In genomic region chr9:35562895-35563746, GRCh38 we compare ENCODE assay signal across 11 cellular contexts. TPM values are rescaled to one million over a fixed set of nuclear protein-coding genes. Genes with fewer than 3 reads are reported as not detected.
DNase-seq lines count a peak whose midpoint lies in the region; ATAC-seq and TF ChIP-seq lines count a peak whose summit lies in the region.
"Had no signal": no experiment of that assay in that cellular context is flagged by ENCODE, and none has a peak within 500 bp of the region (broad histone marks: within the 10 kb centered on the region; RNA-seq: fewer than 3 reads in every experiment).

No MANE protein-coding gene starts in this region.

- H3K27ac Mint-ChIP-seq in activated naive CD4-positive, alpha-beta T cell treated with anti-CD3 and anti-CD28 coated beads, Interleukin-2, amount 50 U/mL, for 72 hours, result peak overlapping the region; percentile 68 to 70

- peak overlapping the region; percentile 21 for H3K4me2 ChIP-seq in neuronal stem cell (ENCODE audit: insufficient read depth, low read length, poor library complexity, severe bottlenecking)

- H3K4me3 ChIP-seq in neuronal stem cell (ENCODE audit: low read length in 2 of 2) (no peak overlapping the region), uterus (no peak overlapping the region), SJCRH30 (no peak overlapping the region)

- no peak for DNase-seq in activated naive CD4-positive, alpha-beta T cell treated with anti-CD3 and anti-CD28 coated beads, Interleukin-2, amount 50 U/mL, for 72 hours (ENCODE audit: low spot score in 2 of 2)
- DNase-seq in activated naive CD4-positive, alpha-beta T cell treated with anti-CD3 and anti-CD28 coated beads, Interleukin-2, amount 50 U/mL, for 16 hours, result no peak
- peak; percentile 42 for DNase-seq in Right ventricle myocardium superior
- no peak for DNase-seq in neuronal stem cell (ENCODE audit: low spot score)
- DNase-seq in uterus, result no peak
- DNase-seq in SJCRH30, result no peak
- DNase-seq in COLO668 (lab: John Stamatoyannopoulos, UW; ENCODE audit: unreplicated experiment), result no peak
- DNase-seq: ACHN; activated T-cell treated with anti-CD3 and anti-CD28 coated beads, Interleukin-2, amount 50 U/mL, for 4 hours; naive thymus-derived CD8-positive, alpha-beta T cell had no signal

- no peak overlapping the region for H3K27ac ChIP-seq in neuronal stem cell (replicated peaks; ENCODE audit: low read length)
- peak overlapping the region; percentile 17 to 56 for H3K27ac ChIP-seq in uterus
- H3K27ac ChIP-seq in SJCRH30, result no peak overlapping the region

- no peak overlapping the region for H3K14ac ChIP-seq in neuronal stem cell (ENCODE audit: low read length)

- no peaks in the 10 kb centered on the region for H3K79me1 ChIP-seq in neuronal stem cell (ENCODE audit: low read depth, low read length)

- WGBS in neuronal stem cell (ENCODE audit: extremely low coverage in 2 of 2, insufficient read length in 2 of 2, insufficient replicate concordance in 1 of 2), 2 donors, result no CpG with 5 or more reads among the region's 19 CpGs

- H3K4ac ChIP-seq in neuronal stem cell (ENCODE audit: low read length), result peak overlapping the region; percentile 27

- H4K91ac ChIP-seq in neuronal stem cell (ENCODE audit: low read depth, low read length, poor library complexity), result no peak overlapping the region

- no peak overlapping the region for H4K8ac ChIP-seq in neuronal stem cell (ENCODE audit: low read depth, low read length)

- no peak overlapping the region for H3K9ac ChIP-seq in neuronal stem cell (ENCODE audit: low read depth, low read length, poor library complexity)

- no peak for TF ChIP-seq POLR2A in uterus (IDR thresholded peaks at IDR 0.05)

- H3K18ac ChIP-seq in neuronal stem cell (ENCODE audit: low read length), result peak overlapping the region; percentile 2

- H3K27me3 ChIP-seq in neuronal stem cell (ENCODE audit: control insufficient read depth in 3 of 3, insufficient read depth in 3 of 3, low read depth in 1 of 3, low read length in 3 of 3), result no peaks in the 10 kb centered on the region
- H3K27me3 ChIP-seq in uterus, result no peaks in the 10 kb centered on the region
- no peaks in the 10 kb centered on the region for H3K27me3 ChIP-seq in SJCRH30

- H3K36me3 Mint-ChIP-seq in activated naive CD4-positive, alpha-beta T cell treated with anti-CD3 and anti-CD28 coated beads, Interleukin-2, amount 50 U/mL, for 72 hours, result peaks cover 0 to 7% of the 10 kb centered on the region in 2 donors

- no peak overlapping the region for H3K23ac ChIP-seq in neuronal stem cell (ENCODE audit: low read depth, low read length, poor library complexity)

- H2BK12ac ChIP-seq in neuronal stem cell (ENCODE audit: low read length), result no peak overlapping the region

- H2BK5ac ChIP-seq in neuronal stem cell (ENCODE audit: low read length), result peak overlapping the region; percentile 25

- peak overlapping the region; percentile 80 for H2AFZ ChIP-seq in neuronal stem cell (ENCODE audit: low read length)

- H2BK15ac ChIP-seq in neuronal stem cell (ENCODE audit: low read length), result no peak overlapping the region

- peaks cover 2 to 15% of the 10 kb centered on the region in 2 donors for H3K36me3 ChIP-seq in neuronal stem cell (replicated peaks in 1 of 2; ENCODE audit: control insufficient read depth in 2 of 2, insufficient read depth in 2 of 2, low read length in 2 of 2)
- H3K36me3 ChIP-seq in uterus, result no peaks in the 10 kb centered on the region
- H3K36me3 ChIP-seq in SJCRH30, result no peaks in the 10 kb centered on the region

- peaks cover 3 to 10% of the 10 kb centered on the region in 2 donors for H3K4me1 ChIP-seq in neuronal stem cell (ENCODE audit: control insufficient read depth in 2 of 2, insufficient read depth in 1 of 2, low read depth in 1 of 2, low read length in 2 of 2)
- H3K4me1 ChIP-seq in uterus, result no peaks in the 10 kb centered on the region
- peaks cover 13% of the 10 kb centered on the region for H3K4me1 ChIP-seq in SJCRH30

- intact Hi-C loops in Right ventricle myocardium superior (cut with DNase I), result no loop called here
- intact Hi-C loops in uterus (cut with DNase I; ENCODE audit: low total_unique reads), result no loop called here

- no peak for TF ChIP-seq CTCF in uterus (IDR thresholded peaks at IDR 0.05)

- no peaks in the 10 kb centered on the region for H3K9me3 ChIP-seq in neuronal stem cell (replicated peaks in 1 of 2; ENCODE audit: control insufficient read depth in 2 of 2, insufficient read depth in 1 of 2, low read depth in 1 of 2, low read length in 2 of 2)
- H3K9me3 ChIP-seq in uterus, result no peaks in the 10 kb centered on the region
- no peaks in the 10 kb centered on the region for H3K9me3 ChIP-seq in SJCRH30 (replicated peaks)

- H3K9me3 Mint-ChIP-seq in activated naive CD4-positive, alpha-beta T cell treated with anti-CD3 and anti-CD28 coated beads, Interleukin-2, amount 50 U/mL, for 72 hours, result no peaks in the 10 kb centered on the region
- H3K9me3 Mint-ChIP-seq: activated T-cell treated with anti-CD3 and anti-CD28 coated beads, Interleukin-2, amount 50 U/mL, for 4 hours; naive thymus-derived CD8-positive, alpha-beta T cell had no signal

- no peak for ATAC-seq in activated naive CD4-positive, alpha-beta T cell treated with anti-CD3 and anti-CD28 coated beads, Interleukin-2, amount 50 U/mL, for 72 hours
- ATAC-seq in Right ventricle myocardium superior (ENCODE audit: poor library complexity), result peak; percentile 35
- ATAC-seq in GM18870 (IDR thresholded peaks at IDR 0.05; ENCODE audit: unreplicated experiment), result no peak
- ATAC-seq: activated T-cell treated with anti-CD3 and anti-CD28 coated beads, Interleukin-2, amount 50 U/mL, for 4 hours; naive thymus-derived CD8-positive, alpha-beta T cell had no signal

- no peak overlapping the region for H2AK5ac ChIP-seq in neuronal stem cell (ENCODE audit: low read depth, low read length)

- H2BK120ac ChIP-seq in neuronal stem cell (ENCODE audit: low read depth, low read length), result no peak overlapping the region

RNA-seq across cellular contexts. Expression of gene TESK1, which starts 41.9 kb away (rescaled TPM):
- 10 to 100 TPM; 19.4 to 61.3 TPM for total RNA-seq in activated naive CD4-positive, alpha-beta T cell treated with anti-CD3 and anti-CD28 coated beads, Interleukin-2, amount 50 U/mL, for 72 hours
- total RNA-seq in Right ventricle myocardium superior, result 25.0 TPM
- 23.9 TPM for polyA plus RNA-seq in neuronal stem cell (2013, experiment 1 of 2)
- 22.7 TPM for polyA plus RNA-seq in neuronal stem cell (2013, experiment 2 of 2)
- total RNA-seq in uterus, result 10 to 100 TPM in 3 of 4 donors, 1 to 10 TPM in 1; 2.0 to 59.7 (median 15.5) TPM
- total RNA-seq in SJCRH30 (2014; rRNA removed; shearing (Covaris generic)), result 9.2 and 10.1 TPM in 2 replicates

RNA-seq across cellular contexts. Expression of gene CD72, which starts 55.1 kb away (rescaled TPM):
- 10 to 100 TPM; 11.1 to 16.7 TPM for total RNA-seq in activated naive CD4-positive, alpha-beta T cell treated with anti-CD3 and anti-CD28 coated beads, Interleukin-2, amount 50 U/mL, for 72 hours
- total RNA-seq in Right ventricle myocardium superior, result 0.59 TPM
- 5.6 TPM for polyA plus RNA-seq in neuronal stem cell (2013, experiment 1 of 2)
- 5.5 TPM for polyA plus RNA-seq in neuronal stem cell (2013, experiment 2 of 2)
- 1 to 10 TPM in 2 of 4 donors, not detected in 2; 2.8 to 3.0 TPM for total RNA-seq in uterus
- not detected in 2 replicates for total RNA-seq in SJCRH30 (2014; rRNA removed; shearing (Covaris generic))

Comparison
In these comparisons a context has a peak if more than half of its experiments do, and no peak if none do; other contexts are left out.
1. H3K27ac ChIP-seq: peak in uterus (2 of 2); none in neuronal stem cell (single experiment) and SJCRH30 (single experiment).